In the genomic region with DNA sequence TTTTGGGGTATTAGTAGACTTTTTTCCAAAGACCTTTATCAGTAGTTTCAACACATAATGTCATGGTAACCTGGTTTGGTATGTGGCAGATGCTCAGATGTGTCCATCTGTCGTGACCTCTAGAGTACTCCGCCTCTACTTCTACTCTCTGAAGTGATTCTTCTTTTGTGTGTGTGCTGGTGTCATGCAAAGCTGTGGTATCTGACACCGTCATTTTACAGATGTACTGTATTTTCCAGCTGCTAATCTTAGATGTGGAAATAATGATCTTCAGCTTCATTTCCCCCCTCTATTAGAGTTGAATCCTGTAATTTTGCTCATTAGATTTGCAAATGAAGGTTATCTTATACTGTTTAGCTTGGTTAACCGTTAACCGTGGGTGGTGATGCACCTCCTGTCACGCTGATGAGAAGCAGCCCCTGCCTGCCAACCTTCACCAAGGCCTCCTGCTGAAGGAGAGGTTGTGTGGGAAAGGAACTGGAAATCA, we compare ENCODE assay signal across 10 cellular contexts.
A peak's percentile ranks its signal among the peaks of the same experiment; 100 is the strongest.
DNase-seq lines count a peak whose midpoint lies in the region; ATAC-seq, FAIRE-seq and TF ChIP-seq lines count a peak whose summit lies in the region.
"Had no signal": no experiment of that assay in that cellular context is flagged by ENCODE, and none has a peak within 500 bp of the region (broad histone marks: within the 10 kb centered on the region; RNA-seq: fewer than 3 reads in every experiment).

No MANE protein-coding gene starts in this region.

- TF ChIP-seq POLR2A in H54 (IDR thresholded peaks at IDR 0.05; ENCODE audit: low read depth, low read length): no peak

- no peak overlapping the region for H3K4ac ChIP-seq in trophoblast cell (ENCODE audit: low read depth, low read length)

- no peak overlapping the region for H3K14ac ChIP-seq in trophoblast cell (ENCODE audit: low read length)

- no peak overlapping the region for H2BK120ac ChIP-seq in trophoblast cell (ENCODE audit: insufficient read depth, low read length, poor library complexity)

- H3K23ac ChIP-seq in trophoblast cell (ENCODE audit: low read length): no peak overlapping the region

- peaks cover 7% of the 10 kb centered on the region for H3K79me1 ChIP-seq in trophoblast cell (ENCODE audit: low read length)

- H2BK12ac ChIP-seq in trophoblast cell (ENCODE audit: low read length): peak overlapping the region; percentile 78

- H3K9me3 ChIP-seq in trophoblast cell (ENCODE audit: insufficient read depth, low read depth, low read length): no peaks in the 10 kb centered on the region
- H3K9me3 ChIP-seq: gastrocnemius medialis, tibial artery had no signal

- no peak overlapping the region for H4K12ac ChIP-seq in trophoblast cell (ENCODE audit: low read depth, low read length)

- peak; percentile 86 for ATAC-seq in HG02588 (IDR thresholded peaks at IDR 0.05; ENCODE audit: unreplicated experiment)
- ATAC-seq: gastrocnemius medialis had no signal

- no peak overlapping the region for H3K4me2 ChIP-seq in trophoblast cell (ENCODE audit: low read length)

- no peaks in the 10 kb centered on the region for H3K27me3 ChIP-seq in trophoblast cell (ENCODE audit: insufficient read depth, low read length)
- H3K27me3 ChIP-seq: gastrocnemius medialis, tibial artery had no signal

- no peaks in the 10 kb centered on the region for H3K36me3 ChIP-seq in trophoblast cell (ENCODE audit: control insufficient read depth in 1 of 2, insufficient read depth in 2 of 2, low read length in 2 of 2)
- H3K36me3 ChIP-seq: gastrocnemius medialis, tibial artery had no signal

- H2AFZ ChIP-seq in trophoblast cell (ENCODE audit: insufficient read depth, low read length, poor library complexity): no peak overlapping the region

- no peak overlapping the region for H2BK5ac ChIP-seq in trophoblast cell (ENCODE audit: low read depth, low read length, poor library complexity)

- H3K27ac ChIP-seq in trophoblast cell (ENCODE audit: low read depth, low read length): no peak overlapping the region
- H3K27ac ChIP-seq: gastrocnemius medialis, tibial artery had no signal

- H3K79me2 ChIP-seq in trophoblast cell (ENCODE audit: control insufficient read depth, insufficient read depth, low read length, poor library complexity): no peaks in the 10 kb centered on the region

- no peak overlapping the region for H2AK5ac ChIP-seq in trophoblast cell (ENCODE audit: low read length)

- H3K4me3 ChIP-seq in trophoblast cell (ENCODE audit: low read depth, low read length): no peak overlapping the region
- H3K4me3 ChIP-seq: gastrocnemius medialis, tibial artery had no signal

- H3K18ac ChIP-seq in trophoblast cell (ENCODE audit: low read length): no peak overlapping the region

- peak overlapping the region; percentile 33 for H4K91ac ChIP-seq in trophoblast cell (ENCODE audit: low read depth, low read length)

- TF ChIP-seq CTCF in D721Med (IDR thresholded peaks at IDR 0.05; ENCODE audit: insufficient read depth, missing control alignments): no peak

- WGBS in trophoblast cell (ENCODE audit: extremely low coverage, insufficient coverage, insufficient read length): no CpG with 5 or more reads among the region's 6 CpGs

- peak; percentile 51 for DNase-seq in activated CD4-positive, alpha-beta T cell treated with anti-CD3 and anti-CD28 coated beads for 48 hours
- DNase-seq in activated CD4-positive, alpha-beta T cell treated with anti-CD3 and anti-CD28 coated beads for 1 hour: no peak
- DNase-seq in NCI-H526 treated with DMSO at 0.1 percent for 48 hours (lab: John Stamatoyannopoulos, UW) (peak; percentile 49), trophoblast cell (peak in 1 of 2 donors; percentile 57), D721Med (ENCODE audit: insufficient read length, low spot score) (no peak), H54 (ENCODE audit: insufficient read length, low spot score) (no peak), SHP77 (lab: John Stamatoyannopoulos, UW) (no peak)
- DNase-seq: gastrocnemius medialis, tibial artery had no signal

- FAIRE-seq in D721Med (lab: Jason Lieb, UNC): no peak
- FAIRE-seq in H54 (lab: Jason Lieb, UNC): no peak

- peaks cover 1 to 12% of the 10 kb centered on the region in 2 experiments for H3K4me1 ChIP-seq in trophoblast cell (ENCODE audit: control insufficient read depth in 1 of 2, insufficient read depth in 2 of 2, low read length in 2 of 2)
- H3K4me1 ChIP-seq: gastrocnemius medialis, tibial artery had no signal

- no peak overlapping the region for H4K8ac ChIP-seq in trophoblast cell (ENCODE audit: low read depth, low read length)

- H3K9ac ChIP-seq in trophoblast cell (ENCODE audit: low read length): no peak overlapping the region

Comparison
In these comparisons a context has a peak if more than half of its experiments do, and no peak if none do; other contexts are left out.
1. DNase-seq: peak in activated CD4-positive, alpha-beta T cell treated with anti-CD3 and anti-CD28 coated beads for 48 hours (single experiment) and NCI-H526 treated with DMSO at 0.1 percent for 48 hours (single experiment); none in activated CD4-positive, alpha-beta T cell treated with anti-CD3 and anti-CD28 coated beads for 1 hour (single experiment), D721Med (single experiment), H54 (single experiment) and SHP77 (0 of 2).